ENCODE assay signal across 29 cellular contexts in genomic region chr1:177131723-177132122, GRCh38. TPM values are rescaled to one million over a fixed set of nuclear protein-coding genes. Genes with fewer than 3 reads are reported as not detected.
"Had no signal": no experiment of that assay in that cellular context is flagged by ENCODE, and none has a peak within 500 bp of the region (broad histone marks: within the 10 kb centered on the region; RNA-seq: fewer than 3 reads in every experiment).

No MANE protein-coding gene starts in this region.

- H3K4me3 Mint-ChIP-seq: dendritic cell treated with granulocyte-macrophage colony-stimulating factor and Interleukin-4, amounts not matched to agents 40 ng/mL and 50 ng/mL, for 4 days; effector memory CD8-positive, alpha-beta T cell had no signal

- H3K27ac ChIP-seq: colonic mucosa, coronary artery, epithelial cell of prostate, esophagus muscularis mucosa, esophagus squamous epithelium, foreskin keratinocyte, gastrocnemius medialis, gastroesophageal sphincter, heart left ventricle, heart right ventricle had no signal

- DNase-seq: colonic mucosa; cortex of kidney; dermis blood vessel endothelial cell; dorsolateral prefrontal cortex; effector CD4-positive, alpha-beta T cell; effector CD8-positive, alpha-beta T cell; effector memory CD4-positive, alpha-beta T cell; effector memory CD8-positive, alpha-beta T cell; erythroblast; esophagus squamous epithelium; foreskin fibroblast; foreskin keratinocyte; foreskin melanocyte; gastrocnemius medialis; glutamatergic neuron; head of caudate nucleus; heart left ventricle; heart right ventricle had no signal

- H3K36me3 ChIP-seq: colonic mucosa, esophagus muscularis mucosa, esophagus squamous epithelium, gastrocnemius medialis, gastroesophageal sphincter, heart left ventricle, heart right ventricle had no signal

- H3K27ac Mint-ChIP-seq: dendritic cell treated with granulocyte-macrophage colony-stimulating factor and Interleukin-4, amounts not matched to agents 40 ng/mL and 50 ng/mL, for 4 days; effector memory CD8-positive, alpha-beta T cell had no signal

- H3K27me3 ChIP-seq: colonic mucosa, dorsolateral prefrontal cortex, esophagus muscularis mucosa, esophagus squamous epithelium, gastrocnemius medialis, gastroesophageal sphincter had no signal

- H3K4me1 ChIP-seq: colonic mucosa, esophagus squamous epithelium, foreskin keratinocyte, gastrocnemius medialis, gastroesophageal sphincter, heart left ventricle, heart right ventricle had no signal

- H3K4me3 ChIP-seq: colonic mucosa, coronary artery, dorsolateral prefrontal cortex, esophagus muscularis mucosa, esophagus squamous epithelium, gastrocnemius medialis, gastroesophageal sphincter, heart left ventricle, heart right ventricle had no signal

- H3K9me3 ChIP-seq: colonic mucosa, esophagus muscularis mucosa, esophagus squamous epithelium, gastrocnemius medialis, gastroesophageal sphincter, heart left ventricle, heart right ventricle had no signal

- H3K27me3 Mint-ChIP-seq: dendritic cell treated with granulocyte-macrophage colony-stimulating factor and Interleukin-4, amounts not matched to agents 40 ng/mL and 50 ng/mL, for 4 days; effector memory CD8-positive, alpha-beta T cell had no signal

- H3K9me3 Mint-ChIP-seq: dendritic cell treated with granulocyte-macrophage colony-stimulating factor and Interleukin-4, amounts not matched to agents 40 ng/mL and 50 ng/mL, for 4 days had no signal

RNA-seq across cellular contexts. Expression of gene ASTN1, which starts 32.8 kb away (rescaled TPM):
- total RNA-seq: dermis blood vessel endothelial cell, dermis microvascular lymphatic vessel endothelial cell, endothelial cell of umbilical vein, esophagus mucosa, fibroblast of villous mesenchyme, glomerular endothelial cell had no signal
- polyA plus RNA-seq: foreskin keratinocyte had no signal

RNA-seq across cellular contexts. Expression of gene BRINP2, which starts 39.0 kb away (rescaled TPM):
- total RNA-seq: colonic mucosa, dermis blood vessel endothelial cell, dermis microvascular lymphatic vessel endothelial cell, endothelial cell of umbilical vein, epithelial cell of proximal tubule, esophagus mucosa, esophagus squamous epithelium, fibroblast of villous mesenchyme, gastrocnemius medialis, glomerular endothelial cell had no signal
- polyA plus RNA-seq: endothelial cell of umbilical vein had no signal
